8 cellular contexts compared by ENCODE assay signal in the genomic region with DNA sequence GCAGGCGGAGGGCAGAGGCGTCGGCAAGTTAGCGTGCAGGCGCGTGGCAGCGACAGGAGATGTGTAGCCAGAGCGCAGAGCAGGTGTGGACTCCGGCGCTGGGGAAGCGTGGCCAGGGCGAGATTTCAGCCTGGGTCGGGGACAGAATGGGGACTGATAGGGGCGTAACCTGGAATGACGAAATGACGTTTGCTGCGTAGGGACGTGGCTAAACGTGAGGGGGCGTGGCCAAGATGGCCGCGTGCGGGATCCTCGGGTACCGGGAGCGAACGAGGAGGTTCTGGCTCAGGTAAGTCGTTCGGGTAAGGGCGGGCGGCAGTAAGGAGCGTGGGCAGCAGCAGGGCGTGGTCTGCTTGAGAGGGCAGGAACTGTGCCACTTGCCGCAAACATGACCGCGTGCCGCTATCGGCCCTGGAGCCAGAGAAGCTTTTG. TPM values are rescaled to one million over a fixed set of nuclear protein-coding genes. Genes with fewer than 3 reads are reported as not detected.
DNase-seq lines count a peak whose midpoint lies in the region; ATAC-seq, FAIRE-seq and TF ChIP-seq lines count a peak whose summit lies in the region.

No MANE protein-coding gene starts in this region.

- H3K36me3 ChIP-seq in K562 (ENCODE audit: control insufficient read depth, insufficient read depth, low read length), result peaks cover 20% of the 10 kb centered on the region

- no peaks in the 10 kb centered on the region for H3K9me3 ChIP-seq in K562 (replicated peaks; ENCODE audit: control insufficient read depth, insufficient read depth, low read depth, low read length)

- FAIRE-seq in K562 (lab: Jason Lieb, UNC), result no peak

- CTCF ChIA-PET in K562 (lab: Yijun Ruan, JAX; ENCODE audit: low intra/inter-chr PET ratio), result no interaction called here

- peaks cover 49% of the 10 kb centered on the region for H3K79me2 ChIP-seq in K562 (ENCODE audit: control insufficient read depth, insufficient read depth, low read length)

- peak overlapping the region; percentile 100 for H2AFZ ChIP-seq in K562 (ENCODE audit: low read depth, low read length)

- H3K9me3 Mint-ChIP-seq in T-helper 2 cell treated with Interferon-gamma antibody and Interleukin-4, amounts not matched to agents 5 μg/mL and 100 μg/mL, for 36 hours, result no peaks in the 10 kb centered on the region
- no peaks in the 10 kb centered on the region for H3K9me3 Mint-ChIP-seq in HFFc6

- no peak overlapping the region for H3K4me3 Mint-ChIP-seq in T-helper 2 cell treated with Interferon-gamma antibody and Interleukin-4, amounts not matched to agents 5 μg/mL and 100 μg/mL, for 36 hours
- no peak overlapping the region for H3K4me3 Mint-ChIP-seq in HFFc6

- DNase-seq in NCI-H1105 treated with DMSO at 0.1 percent for 48 hours (lab: John Stamatoyannopoulos, UW) (peak; percentile 77), K562 (ENCODE audit: extremely low read depth in 1 of 4, low spot score in 3 of 4) (peak; percentile 71 to 85 (median 73)), inferior parietal cortex (ENCODE audit: extremely low spot score) (peak; percentile 76), HFFc6 (no peak)
- DNase-seq in T-helper 2 cell treated with Interferon-gamma antibody and Interleukin-4, amounts not matched to agents 5 μg/mL and 100 μg/mL, for 36 hours (ENCODE audit: low spot score), result peak; percentile 81
- peak; percentile 75 for DNase-seq in stimulated activated CD4-positive, alpha-beta T cell treated with anti-CD3 and anti-CD28 coated beads, Interleukin-12 subunit alpha, Interleukin-12 subunit beta, amount 100 ng/mL, for 4 hours

- POLR2A ChIA-PET in K562 (lab: Yijun Ruan, JAX), result interaction anchor here (0.6 to 1.0 kb wide), 4 partner anchors 13 to 932 kb away, joined by 3 to 4 read pairs (median 4); no protein-coding TSS in a partner anchor

- no TSS peak for BruUV-seq in K562 (replicated peaks; lab: Mats Ljungman, UMichigan)

- peaks cover 6% of the 10 kb centered on the region for H3K36me3 Mint-ChIP-seq in T-helper 2 cell treated with Interferon-gamma antibody and Interleukin-4, amounts not matched to agents 5 μg/mL and 100 μg/mL, for 36 hours (ENCODE audit: low read depth)
- no peaks in the 10 kb centered on the region; the same call in 1 of the 2 replicates for H3K36me3 Mint-ChIP-seq in HFFc6 (ENCODE audit: low read depth)

- ATAC-seq in GM18502 (IDR thresholded peaks at IDR 0.05; ENCODE audit: poor library complexity, unreplicated experiment) (peak; percentile 71), HG02642 (IDR thresholded peaks at IDR 0.05; ENCODE audit: poor library complexity, unreplicated experiment) (peak; percentile 68), K562 (peak; percentile 80)

- no peak overlapping the region for H3K27ac Mint-ChIP-seq in T-helper 2 cell treated with Interferon-gamma antibody and Interleukin-4, amounts not matched to agents 5 μg/mL and 100 μg/mL, for 36 hours
- no peak overlapping the region for H3K27ac Mint-ChIP-seq in HFFc6

- H3K9ac ChIP-seq in K562 (ENCODE audit: insufficient read depth in 1 of 2, low read depth in 2 of 2, low read length in 2 of 2), result peak overlapping the region; percentile 97

- peak overlapping the region; percentile 86 for H3K4me3 ChIP-seq in K562

- H3K27ac ChIP-seq in K562 (ENCODE audit: extremely low read depth, low read depth, low read length), result peak overlapping the region; percentile 99

- no peaks in the 10 kb centered on the region for H3K27me3 ChIP-seq in K562 (ENCODE audit: control insufficient read depth in 2 of 2, insufficient read depth in 2 of 2, low read length in 2 of 2)

- TF ChIP-seq EP300 in K562 (IDR thresholded peaks at IDR 0.05; ENCODE audit: low read length), result no peak

- no peaks in the 10 kb centered on the region for H3K27me3 Mint-ChIP-seq in T-helper 2 cell treated with Interferon-gamma antibody and Interleukin-4, amounts not matched to agents 5 μg/mL and 100 μg/mL, for 36 hours (ENCODE audit: low read depth)
- no peaks in the 10 kb centered on the region for H3K27me3 Mint-ChIP-seq in HFFc6 (ENCODE audit: insufficient read depth)

- WGBS in K562 (ENCODE audit: insufficient coverage, low coverage, missing lambda C conversion rate), result 2% methylated on average over 29 of the region's 38 CpGs

- no peak for TF ChIP-seq RAD21 in K562 (CRISPR knock-in tag; conservative IDR thresholded peaks at IDR 0.05 in 1 of 2, IDR thresholded peaks at IDR 0.05 in 1 of 2)

- H4K20me1 ChIP-seq in K562 (replicated peaks; ENCODE audit: control insufficient read depth, insufficient read depth, low read length), result 0 out of 2 replicates have a peak, but pooled peaks cover 3% of the 10 kb centered on the region

- no peak for TF ChIP-seq CTCF in K562 (IDR thresholded peaks at IDR 0.05 in 2 of 3, conservative IDR thresholded peaks at IDR 0.05 in 1 of 3; ENCODE audit: insufficient read depth in 2 of 3, low read depth in 1 of 3, low read length in 3 of 3)
- no peak for TF ChIP-seq CTCF in HFFc6 (IDR thresholded peaks at IDR 0.05)

- H3K4me2 ChIP-seq in K562 (ENCODE audit: insufficient read depth, low read length), result peak overlapping the region; percentile 99

- peaks cover under 1% of the 10 kb centered on the region for H3K9me1 ChIP-seq in K562 (ENCODE audit: control insufficient read depth, insufficient read depth, low read length)

- peaks cover 0 to 7% of the 10 kb centered on the region in 2 experiments; a peak in 1 of 5 replicates for H3K4me1 ChIP-seq in K562 (replicated peaks in 1 of 2; ENCODE audit: control insufficient read depth in 2 of 2, insufficient read depth in 2 of 2, low read length in 2 of 2)

- in situ Hi-C loops in K562 (cut with MboI), result no loop called here

- no peak for TF ChIP-seq POLR2A in K562 (conservative IDR thresholded peaks at IDR 0.05)

- intact Hi-C loops in K562 (cut with micrococcal nuclease), result no loop called here

- peaks cover 7% of the 10 kb centered on the region for H3K4me1 Mint-ChIP-seq in T-helper 2 cell treated with Interferon-gamma antibody and Interleukin-4, amounts not matched to agents 5 μg/mL and 100 μg/mL, for 36 hours (ENCODE audit: low read depth)
- peaks cover 22% of the 10 kb centered on the region for H3K4me1 Mint-ChIP-seq in HFFc6 (ENCODE audit: low read depth)

TF ChIP-seq in K562, 482 proteins besides CTCF, POLR2A, EP300 and RAD21 (continues in another document):
- TF ChIP-seq HNRNPUL1 (IDR thresholded peaks at IDR 0.05; ENCODE audit: low read length), result no peak
- TF ChIP-seq, protein P1, sequence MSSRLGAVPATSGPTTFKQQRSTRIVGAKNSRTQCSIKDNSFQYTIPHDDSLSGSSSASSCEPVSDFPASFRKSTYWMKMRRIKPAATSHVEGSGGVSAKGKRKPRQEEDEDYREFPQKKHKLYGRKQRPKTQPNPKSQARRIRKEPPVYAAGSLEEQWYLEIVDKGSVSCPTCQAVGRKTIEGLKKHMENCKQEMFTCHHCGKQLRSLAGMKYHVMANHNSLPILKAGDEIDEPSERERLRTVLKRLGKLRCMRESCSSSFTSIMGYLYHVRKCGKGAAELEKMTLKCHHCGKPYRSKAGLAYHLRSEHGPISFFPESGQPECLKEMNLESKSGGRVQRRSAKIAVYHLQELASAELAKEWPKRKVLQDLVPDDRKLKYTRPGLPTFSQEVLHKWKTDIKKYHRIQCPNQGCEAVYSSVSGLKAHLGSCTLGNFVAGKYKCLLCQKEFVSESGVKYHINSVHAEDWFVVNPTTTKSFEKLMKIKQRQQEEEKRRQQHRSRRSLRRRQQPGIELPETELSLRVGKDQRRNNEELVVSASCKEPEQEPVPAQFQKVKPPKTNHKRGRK (tag; IDR thresholded peaks at IDR 0.05), result no peak
- TF ChIP-seq TCFL5 (CRISPR knock-in tag; conservative IDR thresholded peaks at IDR 0.05), result no peak
- TF ChIP-seq, protein P2, sequence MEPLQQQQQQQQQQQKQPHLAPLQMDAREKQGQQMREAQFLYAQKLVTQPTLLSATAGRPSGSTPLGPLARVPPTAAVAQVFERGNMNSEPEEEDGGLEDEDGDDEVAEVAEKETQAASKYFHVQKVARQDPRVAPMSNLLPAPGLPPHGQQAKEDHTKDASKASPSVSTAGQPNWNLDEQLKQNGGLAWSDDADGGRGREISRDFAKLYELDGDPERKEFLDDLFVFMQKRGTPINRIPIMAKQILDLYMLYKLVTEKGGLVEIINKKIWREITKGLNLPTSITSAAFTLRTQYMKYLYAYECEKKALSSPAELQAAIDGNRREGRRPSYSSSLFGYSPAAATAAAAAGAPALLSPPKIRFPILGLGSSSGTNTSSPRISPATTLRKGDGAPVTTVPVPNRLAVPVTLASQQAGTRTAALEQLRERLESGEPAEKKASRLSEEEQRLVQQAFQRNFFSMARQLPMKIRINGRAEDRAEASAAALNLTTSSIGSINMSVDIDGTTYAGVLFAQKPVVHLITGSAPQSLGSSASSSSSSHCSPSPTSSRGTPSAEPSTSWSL (CRISPR knock-in tag; IDR thresholded peaks at IDR 0.05; ENCODE audit: borderline replicate concordance), result no peak
- no peak for TF ChIP-seq EZH2 (IDR thresholded peaks at IDR 0.05; ENCODE audit: borderline replicate concordance, low read depth, low read length)
- TF ChIP-seq KLF13 (tag; IDR thresholded peaks at IDR 0.05; ENCODE audit: borderline replicate concordance, low read depth), result peak; percentile 96

RNA-seq across cellular contexts. Expression of a gene that starts 10.9 kb away (rescaled TPM):
- total RNA-seq in K562 (2011; cell fraction: chromatin; rRNA removed; ENCODE audit: low replicate concordance), result 0.26 TPM in 1 of 2 replicates, not detected in the other
- total RNA-seq in K562 (2011; cell fraction: nucleolus; rRNA removed), result 0.33 TPM in 1 of 2 replicates, not detected in the other
- 0.29 and 0.53 TPM in 2 replicates for total RNA-seq in K562 (2011; cell fraction: nucleoplasm; rRNA removed)
- total RNA-seq in K562 (2014; rRNA removed) (not detected in 2 replicates), K562 (2014; rRNA removed; fragmentation: Illumina TruSeq; extraction: Trizol) (0.15 TPM in 1 of 2 replicates, not detected in the other), K562 (2015; rRNA removed; fragmentation: Illumina TruSeq; extraction: Trizol) (0.11 TPM in 1 of 2 replicates, not detected in the other), K562 (2021) (0.18 and 0.25 TPM in 2 replicates)
- polyA plus RNA-seq in K562 (2011; rRNA removed) (0.36 and 0.43 TPM in 2 replicates), K562 (2014; fragmentation: Illumina TruSeq; extraction: Trizol) (0.16 TPM in 1 of 2 replicates, not detected in the other), K562 (2014; fragmentation: Nextera tagmentation; extraction: Ambion mirVana) (under 1 TPM; 0.28 to 0.34 TPM), K562 (2014; rRNA removed) (0.28 TPM in 1 of 2 replicates, not detected in the other)
- 0.13 TPM in 1 of 2 replicates, not detected in the other for polyA plus RNA-seq in K562 (2011; cell fraction: cytosol; rRNA removed)
- 0.07 and 0.14 TPM in 2 replicates for polyA plus RNA-seq in K562 (2011; cell fraction: nucleus; rRNA removed)
- polyA plus RNA-seq in K562 (2012), result 0.18 and 0.50 TPM in 2 replicates
- 0.45 TPM in 1 of 2 replicates, not detected in the other for polyA minus RNA-seq in K562 (2011; rRNA and poly(A)+ RNA removed)
- not detected in 2 replicates for polyA minus RNA-seq in K562 (2011; cell fraction: cytosol; rRNA and poly(A)+ RNA removed)
- 0.22 TPM in 1 of 2 replicates, not detected in the other for polyA minus RNA-seq in K562 (2011; cell fraction: nucleus; rRNA and poly(A)+ RNA removed)
- total RNA-seq in HFFc6 (2021; fragmentation: NEBNext Ultra II Directional; extraction: Animal tissue kit (Norgen Biotek cat#: 25700)), result under 1 TPM in 3 of 6 experiments, not detected in 3; 0.13 to 0.28 (median 0.17) TPM
